In the genomic region with DNA sequence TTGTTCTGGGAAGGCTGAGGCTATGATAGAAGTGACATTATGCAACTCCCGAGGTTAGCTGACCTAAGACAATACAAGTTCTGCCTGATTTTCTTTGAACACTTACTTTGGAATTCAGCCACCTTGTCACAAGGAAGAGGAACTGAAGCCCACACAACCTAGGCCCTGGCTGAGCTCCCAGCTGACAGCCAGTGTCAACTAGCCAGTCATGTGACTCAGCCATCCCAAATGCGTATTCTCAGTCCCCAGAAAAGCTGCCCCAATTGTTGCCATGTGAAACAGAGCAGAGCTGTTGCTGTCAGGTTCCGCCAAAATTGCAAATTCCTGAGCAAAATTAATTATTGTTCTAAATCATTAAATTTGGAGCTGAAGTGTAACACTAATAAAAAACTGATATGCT, we compare ENCODE assay signal across 17 cellular contexts.
"Had no signal": no experiment of that assay in that cellular context is flagged by ENCODE, and none has a peak within 500 bp of the region (broad histone marks: within the 10 kb centered on the region; RNA-seq: fewer than 3 reads in every experiment).

No MANE protein-coding gene starts in this region.

- H3K36me3 ChIP-seq: cardiac muscle cell, heart left ventricle, neutrophil, prostate gland, spleen, upper lobe of left lung had no signal

- H3K4me1 ChIP-seq: prostate gland had no signal

- H3K27me3 ChIP-seq: cardiac muscle cell had no signal

- ATAC-seq: activated T-cell treated with anti-CD3 and anti-CD28 coated beads, Interleukin-2, amount 50 U/mL, for 4 hours; heart left ventricle had no signal

- FAIRE-seq: colon, kidney had no signal

- H3K27ac ChIP-seq: cardiac muscle cell, heart left ventricle, neutrophil, prostate gland, spleen, upper lobe of left lung had no signal

- H3K4me3 Mint-ChIP-seq: activated CD4-positive, alpha-beta memory T cell treated with anti-CD3 and anti-CD28 coated beads for 36 hours; activated naive CD8-positive, alpha-beta T cell treated with anti-CD3 and anti-CD28 coated beads, Interleukin-2, amount 10 ng/mL, durations not matched to agents 7 days and 5 days; activated T-cell treated with anti-CD3 and anti-CD28 coated beads, Interleukin-2, amount 50 U/mL, for 4 hours had no signal

- H3K9me3 ChIP-seq: heart left ventricle, neutrophil, prostate gland, upper lobe of left lung had no signal

- DNase-seq: activated CD4-positive, alpha-beta memory T cell treated with anti-CD3 and anti-CD28 coated beads for 36 hours; activated gamma-delta T cell; activated naive CD8-positive, alpha-beta T cell treated with anti-CD3 and anti-CD28 coated beads, Interleukin-2, amount 10 ng/mL, durations not matched to agents 7 days and 5 days; activated T-cell treated with anti-CD3 and anti-CD28 coated beads, Interleukin-2, amount 50 U/mL, for 4 hours; aorta; foreskin melanocyte; heart left ventricle; kidney; spleen; stimulated activated CD4-positive, alpha-beta T cell treated with anti-CD3 and anti-CD28 coated beads, Interleukin-2, amount 100 ng/mL, for 24 hours; stimulated activated naive CD4-positive, alpha-beta T cell; T-helper 9 cell had no signal

- H3K9me3 Mint-ChIP-seq: activated T-cell treated with anti-CD3 and anti-CD28 coated beads, Interleukin-2, amount 50 U/mL, for 4 hours had no signal

- H3K4me1 Mint-ChIP-seq: activated naive CD8-positive, alpha-beta T cell treated with anti-CD3 and anti-CD28 coated beads, Interleukin-2, amount 10 ng/mL, durations not matched to agents 7 days and 5 days had no signal

- H3K4me3 ChIP-seq: cardiac muscle cell, heart left ventricle, prostate gland, spleen, upper lobe of left lung had no signal

- H3K36me3 Mint-ChIP-seq: activated CD4-positive, alpha-beta memory T cell treated with anti-CD3 and anti-CD28 coated beads for 36 hours; activated naive CD8-positive, alpha-beta T cell treated with anti-CD3 and anti-CD28 coated beads, Interleukin-2, amount 10 ng/mL, durations not matched to agents 7 days and 5 days had no signal

- H3K27ac Mint-ChIP-seq: activated CD4-positive, alpha-beta memory T cell treated with anti-CD3 and anti-CD28 coated beads for 36 hours; activated naive CD8-positive, alpha-beta T cell treated with anti-CD3 and anti-CD28 coated beads, Interleukin-2, amount 10 ng/mL, durations not matched to agents 7 days and 5 days had no signal
